ENCODE assay signal across 20 cellular contexts in genomic region chr6:95227301-95227700, GRCh38.
DNase-seq lines count a peak whose midpoint lies in the region; TF ChIP-seq lines count a peak whose summit lies in the region.
"Had no signal": no experiment of that assay in that cellular context is flagged by ENCODE, and none has a peak within 500 bp of the region (broad histone marks: within the 10 kb centered on the region; RNA-seq: fewer than 3 reads in every experiment).

No MANE protein-coding gene starts in this region.

- no peaks in the 10 kb centered on the region for H3K79me2 ChIP-seq in hepatocyte

- H3K4me2 ChIP-seq in hepatocyte, result peak overlapping the region; percentile 19

- H3K36me3 ChIP-seq in hepatocyte (replicated peaks; ENCODE audit: insufficient read depth, low read depth), result no peaks in the 10 kb centered on the region
- H3K36me3 ChIP-seq: Peyer's patch, tibial nerve had no signal

- no peaks in the 10 kb centered on the region for H3K27me3 ChIP-seq in hepatocyte
- H3K27me3 ChIP-seq: Peyer's patch, tibial nerve had no signal

- no peaks in the 10 kb centered on the region for H3K9me3 ChIP-seq in hepatocyte (ENCODE audit: low read depth)
- H3K9me3 ChIP-seq: Peyer's patch, tibial nerve had no signal

- no peak overlapping the region for H3K4me3 ChIP-seq in hepatocyte
- H3K4me3 ChIP-seq: Peyer's patch, tibial nerve had no signal

- TF ChIP-seq CTCF in hepatocyte (IDR thresholded peaks at IDR 0.05; ENCODE audit: poor library complexity), result no peak
- no peak for TF ChIP-seq CTCF in GM10266 (IDR thresholded peaks at IDR 0.05; ENCODE audit: control insufficient read depth, insufficient read depth, low read depth, missing control alignments)

- no peak overlapping the region for H3K27ac ChIP-seq in hepatocyte
- H3K27ac ChIP-seq: Peyer's patch, tibial nerve had no signal

- no peak overlapping the region for H2AFZ ChIP-seq in hepatocyte

- peak; percentile 9 for DNase-seq in DMS79 treated with DMSO at 0.1 percent for 48 hours (lab: John Stamatoyannopoulos, UW)
- DNase-seq in DMS79 (lab: John Stamatoyannopoulos, UW), result no peak
- DNase-seq in NCI-H1105 (lab: John Stamatoyannopoulos, UW), result peak; percentile 14
- DNase-seq in NCI-H446 treated with DMSO at 0.1 percent for 48 hours (lab: John Stamatoyannopoulos, UW), result peak; percentile 96
- DNase-seq in hepatocyte (ENCODE audit: low spot score), result no peak
- DNase-seq in cerebellar nuclear complex (lab: John Stamatoyannopoulos, UW), result no peak
- DNase-seq in stimulated activated CD8-positive, alpha-beta memory T cell treated with anti-CD3 and anti-CD28 coated beads, Interleukin-4, amount 100 ng/mL, for 48 hours, result no peak
- DNase-seq in GM10266 (ENCODE audit: extremely low spot score), result no peak
- DNase-seq: activated CD4-positive, alpha-beta memory T cell treated with anti-CD3 and anti-CD28 coated beads, Interleukin-2, amount 10 ng/mL, durations not matched to agents 7 days and 5 days; activated CD4-positive, alpha-beta T cell treated with anti-CD3 and anti-CD28 coated beads for 1 hour; amygdala; CD4-positive, alpha-beta memory T cell; effector CD4-positive, alpha-beta T cell; islet precursor cell; left ventricle myocardium superior; Peyer's patch; SHP77 treated with DMSO at 0.1 percent for 48 hours; small intestine; stimulated activated CD4-positive, alpha-beta T cell treated with anti-CD3 and anti-CD28 coated beads, Interleukin-1b, Interleukin-23, amount 100 ng/mL, for 48 hours had no signal

- H3K9me2 ChIP-seq in hepatocyte (replicated peaks; ENCODE audit: insufficient read depth), result no peaks in the 10 kb centered on the region

- H3K4me1 ChIP-seq in hepatocyte (ENCODE audit: insufficient read depth), result no peaks in the 10 kb centered on the region
- H3K4me1 ChIP-seq: Peyer's patch, tibial nerve had no signal

- no peaks in the 10 kb centered on the region for H4K20me1 ChIP-seq in hepatocyte (ENCODE audit: insufficient read depth, poor library complexity, severe bottlenecking)

- WGBS in hepatocyte (ENCODE audit: low lambda C conversion rate, missing lambda C conversion rate), result 35% methylated on average over 5 of the region's 5 CpGs

Comparison
In these comparisons a context has a peak if more than half of its experiments do, and no peak if none do; other contexts are left out.
1. DNase-seq: peak in DMS79 treated with DMSO at 0.1 percent for 48 hours (single experiment), NCI-H1105 (single experiment) and NCI-H446 treated with DMSO at 0.1 percent for 48 hours (single experiment); none in DMS79 (single experiment), hepatocyte (single experiment), cerebellar nuclear complex (0 of 2), stimulated activated CD8-positive, alpha-beta memory T cell treated with anti-CD3 and anti-CD28 coated beads, Interleukin-4, amount 100 ng/mL, for 48 hours (single experiment) and GM10266 (single experiment).